ENCODE assay signal across 8 cellular contexts in genomic region chr4:78059524-78059889, GRCh38. TPM values are rescaled to one million over a fixed set of nuclear protein-coding genes. Genes with fewer than 3 reads are reported as not detected.
DNase-seq lines count a peak whose midpoint lies in the region; ATAC-seq and TF ChIP-seq lines count a peak whose summit lies in the region.

No MANE protein-coding gene starts in this region.

- peak; percentile 41 for ATAC-seq in left ventricle myocardium superior
- no peak for ATAC-seq in HG03354 (IDR thresholded peaks at IDR 0.05; ENCODE audit: poor library complexity, severe bottlenecking, unreplicated experiment)

- WGBS in prostate gland = 2% methylated on average over 7 of the region's 7 CpGs

- DNase-seq in Caki2 (ENCODE audit: low read depth) = peak; percentile 63
- peak; percentile 5 to 40 for DNase-seq in HL-60 (ENCODE audit: low read depth in 1 of 2, low spot score in 1 of 2)
- DNase-seq in NCI-H748 treated with DMSO at 0.1 percent for 48 hours (lab: John Stamatoyannopoulos, UW) = peak; percentile 59
- no peak for DNase-seq in ascending aorta (ENCODE audit: low spot score in 2 of 2)
- DNase-seq in left ventricle myocardium superior = peak; percentile 41
- DNase-seq in prostate gland (ENCODE audit: low spot score) = peak; percentile 85
- DNase-seq in AML-193 (lab: John Stamatoyannopoulos, UW) = no peak

- H3K4me3 ChIP-seq in HL-60 (replicated peaks; ENCODE audit: insufficient read depth, low read length) (no peak overlapping the region; the same call in 1 of the 2 replicates), ascending aorta (peak overlapping the region; percentile 62 to 80), prostate gland (peak overlapping the region; percentile 37 to 61)

- H3K27ac ChIP-seq in HL-60 (replicated peaks) (no peak overlapping the region), ascending aorta (no peak overlapping the region), prostate gland (peak overlapping the region; percentile 84 to 91)

- intact Hi-C loops in ascending aorta (cut with DNase I) (no loop called here), left ventricle myocardium superior (cut with micrococcal nuclease) (no loop called here), prostate gland (cut with DNase I) (loop anchor here (5.0 kb wide), 1 partner anchor 237 kb away; no protein-coding TSS in a partner anchor)

- peaks cover 8 to 14% of the 10 kb centered on the region in 2 donors for H3K4me1 ChIP-seq in ascending aorta
- no peaks in the 10 kb centered on the region for H3K4me1 ChIP-seq in prostate gland (replicated peaks)

- H3K36me3 ChIP-seq in ascending aorta = no peaks in the 10 kb centered on the region
- no peaks in the 10 kb centered on the region for H3K36me3 ChIP-seq in prostate gland

- TF ChIP-seq CTCF in HL-60 (IDR thresholded peaks at IDR 0.05; ENCODE audit: insufficient read depth, low read length) = peak; percentile 15
- peak in 2 of 3 experiments; percentile 35 to 36 for TF ChIP-seq CTCF in ascending aorta (IDR thresholded peaks at IDR 0.05)
- peak in 3 of 4 experiments; percentile 66 to 74 (median 73) for TF ChIP-seq CTCF in prostate gland (IDR thresholded peaks at IDR 0.05)

- H3K27me3 ChIP-seq in HL-60 (ENCODE audit: insufficient read depth, poor library complexity, severe bottlenecking) (peaks cover 46% of the 10 kb centered on the region), ascending aorta (no peaks in the 10 kb centered on the region), prostate gland (replicated peaks; ENCODE audit: insufficient read depth) (no peaks in the 10 kb centered on the region)

- in situ Hi-C loops in Caki2 (cut with HindIII; ENCODE audit: low pct_unique_long_range_greater_than_20kb, low sequenced_read_pairs) = no loop called here

- no peaks in the 10 kb centered on the region for H3K9me3 ChIP-seq in ascending aorta
- no peaks in the 10 kb centered on the region for H3K9me3 ChIP-seq in prostate gland

- TF ChIP-seq POLR2A in prostate gland (IDR thresholded peaks at IDR 0.05) = no peak

RNA-seq across cellular contexts. Expression of gene FRAS1, which starts 2.4 kb away (rescaled TPM):
- total RNA-seq in Caki2 (2014; rRNA removed; shearing (Covaris generic); ENCODE audit: low replicate concordance) = 0.30 and 4.0 TPM in 2 replicates
- total RNA-seq in ascending aorta (0.75 TPM), left ventricle myocardium superior (3.7 TPM), prostate gland (10 to 100 TPM in 1 of 2 donors, 1 to 10 TPM in 1; 6.4 to 11.0 TPM)

Comparison
In these comparisons a context has a peak if more than half of its experiments do, and no peak if none do; other contexts are left out.
1. DNase-seq: peak in Caki2 (single experiment), HL-60 (2 of 2), NCI-H748 treated with DMSO at 0.1 percent for 48 hours (single experiment), left ventricle myocardium superior (single experiment) and prostate gland (single experiment); none in ascending aorta (0 of 2) and AML-193 (0 of 2).
2. H3K27ac ChIP-seq: peak in prostate gland (2 of 2); none in HL-60 (single experiment) and ascending aorta (0 of 2).
3. CTCF ChIP-seq: peak in every context shown above with its lines; median percentile 73 in prostate gland; 36 in ascending aorta; 15 in HL-60.